In genomic region chr5:163807781-163808180, GRCh38 we compare ENCODE assay signal across 15 cellular contexts.
DNase-seq lines count a peak whose midpoint lies in the region; FAIRE-seq and TF ChIP-seq lines count a peak whose summit lies in the region.
"Had no signal": no experiment of that assay in that cellular context is flagged by ENCODE, and none has a peak within 500 bp of the region (broad histone marks: within the 10 kb centered on the region; RNA-seq: fewer than 3 reads in every experiment).

No MANE protein-coding gene starts in this region.

- 83 to 84% methylated on average over 2 of the region's 2 CpGs for WGBS in testis, 2 donors

- H3K79me2 ChIP-seq in fibroblast of lung (ENCODE audit: control insufficient read depth, insufficient read depth, low read length) (no peaks in the 10 kb centered on the region), osteoblast (ENCODE audit: insufficient read depth, low read length) (no peaks in the 10 kb centered on the region)

- H3K27me3 ChIP-seq in fibroblast of lung (ENCODE audit: control insufficient read depth, insufficient read depth, low read length), result no peaks in the 10 kb centered on the region
- no peaks in the 10 kb centered on the region for H3K27me3 ChIP-seq in osteoblast (ENCODE audit: insufficient read depth, low read length)
- H3K27me3 ChIP-seq in testis, result no peaks in the 10 kb centered on the region
- H3K27me3 ChIP-seq: BLaER1 had no signal

- H3K4me2 ChIP-seq in fibroblast of lung (ENCODE audit: extremely low read depth, insufficient read depth, low read length), result no peak overlapping the region
- H3K4me2 ChIP-seq in osteoblast (ENCODE audit: insufficient read depth, low read length), result no peak overlapping the region
- H3K4me2 ChIP-seq: A549, BLaER1 had no signal

- peak; percentile 5 for DNase-seq in EL
- DNase-seq in NCI-H69 (lab: John Stamatoyannopoulos, UW), result peak; percentile 17
- peak; percentile 76 to 82 for DNase-seq in fibroblast of lung (ENCODE audit: low read depth in 2 of 2)
- no peak for DNase-seq in osteoblast (ENCODE audit: insufficient read length, low spot score, missing footprints)
- no peak for DNase-seq in foreskin fibroblast
- no peak for DNase-seq in HTR-8/SVneo (ENCODE audit: insufficient read length, low spot score)
- no peak for DNase-seq in testis
- DNase-seq: AML-193; Caco-2; CD8-positive, alpha-beta memory T cell; DND-41; GM23248; H7 had no signal

- H3K4me3 ChIP-seq in fibroblast of lung (replicated peaks in 1 of 4; ENCODE audit: control extremely low read depth in 1 of 4, insufficient read depth in 1 of 4, low read depth in 3 of 4, low read length in 4 of 4) (no peak overlapping the region), osteoblast (ENCODE audit: insufficient read depth, low read length) (no peak overlapping the region), foreskin fibroblast (ENCODE audit: low read depth in 1 of 2, low read length in 2 of 2) (no peak overlapping the region), testis (no peak overlapping the region)
- H3K4me3 ChIP-seq: A549, BLaER1, GM23248 had no signal

- no peak overlapping the region for H2AFZ ChIP-seq in fibroblast of lung (ENCODE audit: low read length)
- peak overlapping the region; percentile 16 for H2AFZ ChIP-seq in osteoblast (ENCODE audit: low read length)
- H2AFZ ChIP-seq: GM23248 had no signal

- H3K9ac ChIP-seq in fibroblast of lung (ENCODE audit: insufficient read depth, low read length), result no peak overlapping the region
- H3K9ac ChIP-seq: BLaER1, GM23248 had no signal

- no peaks in the 10 kb centered on the region for H4K20me1 ChIP-seq in fibroblast of lung (ENCODE audit: control insufficient read depth, extremely low read depth, insufficient read depth, low read length)
- H4K20me1 ChIP-seq in osteoblast (ENCODE audit: insufficient read depth, low read length), result no peaks in the 10 kb centered on the region
- H4K20me1 ChIP-seq: BLaER1 had no signal

- intact Hi-C loops in testis (cut with DNase I; ENCODE audit: low total_unique reads), result no loop called here

- no peak for FAIRE-seq in HTR-8/SVneo (lab: Jason Lieb, UNC)
- FAIRE-seq: A549 had no signal

- H3K27ac ChIP-seq in fibroblast of lung (ENCODE audit: insufficient read depth, low read length) (no peak overlapping the region), osteoblast (ENCODE audit: low read depth, low read length) (no peak overlapping the region), testis (no peak overlapping the region)
- H3K27ac ChIP-seq: A549, BLaER1, GM23248 had no signal

- no peaks in the 10 kb centered on the region for H3K9me3 ChIP-seq in fibroblast of lung (ENCODE audit: control insufficient read depth, insufficient read depth, low read depth, low read length)
- H3K9me3 ChIP-seq in osteoblast (ENCODE audit: low read depth, low read length), result no peaks in the 10 kb centered on the region
- H3K9me3 ChIP-seq in testis, result no peaks in the 10 kb centered on the region
- H3K9me3 ChIP-seq: A549, BLaER1, Caco-2 had no signal

- no peak for TF ChIP-seq POLR2A in testis (IDR thresholded peaks at IDR 0.05)

- TF ChIP-seq CTCF in fibroblast of lung (conservative IDR thresholded peaks at IDR 0.05 in 1 of 2, IDR thresholded peaks at IDR 0.05 in 1 of 2; ENCODE audit: low read depth in 1 of 2, low read length in 2 of 2) (no peak), osteoblast (IDR thresholded peaks at IDR 0.05; ENCODE audit: extremely low read depth, low read depth, low read length) (no peak), foreskin fibroblast (IDR thresholded peaks at IDR 0.05; ENCODE audit: low read depth, low read length) (no peak), testis (IDR thresholded peaks at IDR 0.05) (no peak)

- H3K36me3 ChIP-seq in fibroblast of lung (ENCODE audit: control insufficient read depth, insufficient read depth, low read length), result no peaks in the 10 kb centered on the region
- H3K36me3 ChIP-seq in osteoblast (ENCODE audit: insufficient read depth, low read length), result no peaks in the 10 kb centered on the region
- H3K36me3 ChIP-seq in testis (ENCODE audit: low read depth, missing control alignments), result no peaks in the 10 kb centered on the region
- H3K36me3 ChIP-seq: BLaER1 had no signal

- H3K4me1 ChIP-seq in fibroblast of lung (ENCODE audit: control insufficient read depth, extremely low read depth, insufficient read depth, low read length) (no peaks in the 10 kb centered on the region), osteoblast (ENCODE audit: insufficient read depth, low read length) (no peaks in the 10 kb centered on the region), testis (no peaks in the 10 kb centered on the region)
- H3K4me1 ChIP-seq: A549, BLaER1, Caco-2 had no signal

Comparison
In these comparisons a context has a peak if more than half of its experiments do, and no peak if none do; other contexts are left out.
1. DNase-seq: peak in EL (single experiment), NCI-H69 (single experiment) and fibroblast of lung (2 of 2); none in osteoblast (single experiment), foreskin fibroblast (0 of 2), HTR-8/SVneo (single experiment) and testis (single experiment).